29 cellular contexts compared by ENCODE assay signal in the genomic region with DNA sequence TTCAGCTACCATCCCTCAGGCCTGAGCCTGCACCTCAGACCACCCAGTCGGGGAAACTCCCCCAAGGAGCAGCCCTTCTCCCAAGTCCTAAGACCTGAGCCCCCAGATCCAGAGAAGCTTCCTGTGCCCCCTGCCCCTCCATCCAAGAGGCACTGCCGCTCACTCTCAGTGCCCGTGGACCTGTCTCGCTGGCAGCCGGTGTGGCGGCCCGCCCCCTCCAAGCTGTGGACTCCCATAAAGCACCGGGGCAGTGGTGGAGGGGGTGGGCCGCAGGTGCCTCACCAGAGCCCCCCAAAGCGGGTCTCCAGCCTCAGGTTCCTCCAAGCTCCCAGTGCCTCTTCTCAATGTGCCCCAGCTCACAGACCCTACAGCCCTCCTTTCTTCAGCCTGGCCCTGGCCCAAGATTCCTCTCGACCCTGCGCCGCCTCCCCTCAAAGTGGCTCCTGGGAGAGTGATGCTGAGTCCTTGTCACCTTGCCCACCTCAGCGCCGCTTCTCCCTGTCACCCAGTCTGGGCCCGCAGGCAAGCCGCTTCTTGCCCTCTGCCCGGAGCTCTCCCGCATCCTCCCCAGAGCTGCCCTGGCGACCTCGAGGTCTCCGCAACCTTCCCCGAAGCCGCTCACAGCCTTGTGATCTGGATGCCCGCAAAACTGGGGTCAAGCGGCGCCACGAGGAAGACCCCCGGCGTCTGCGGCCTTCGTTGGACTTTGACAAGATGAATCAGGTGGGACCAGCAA. TPM values are rescaled to one million over a fixed set of nuclear protein-coding genes. Genes with fewer than 3 reads are reported as not detected.
"Had no signal": no experiment of that assay in that cellular context is flagged by ENCODE, and none has a peak within 500 bp of the region (broad histone marks: within the 10 kb centered on the region; RNA-seq: fewer than 3 reads in every experiment).

No MANE protein-coding gene starts in this region.

- H3K27me3 Mint-ChIP-seq: activated B cell treated with CpG ODN at 0.5 μM for 24 hours; activated CD4-positive, alpha-beta T cell treated with anti-CD3 and anti-CD28 coated beads, Interleukin-2, amount 10 ng/mL, durations not matched to agents 24 days and 14 days; activated CD8-positive, alpha-beta memory T cell treated with anti-CD3 and anti-CD28 coated beads, Interleukin-2, amount 10 ng/mL, durations not matched to agents 7 days and 5 days; activated naive CD4-positive, alpha-beta T cell treated with anti-CD3 and anti-CD28 coated beads, Interleukin-2, amount 50 U/mL, for 24 hours; activated T-cell treated with anti-CD3 and anti-CD28 coated beads, Interleukin-2, amount 50 U/mL, for 24 hours had no signal

- H3K4me3 Mint-ChIP-seq: activated B cell treated with CpG ODN at 0.5 μM for 24 hours; activated CD4-positive, alpha-beta T cell treated with anti-CD3 and anti-CD28 coated beads, Interleukin-2, amount 10 ng/mL, durations not matched to agents 24 days and 14 days; activated CD8-positive, alpha-beta memory T cell treated with anti-CD3 and anti-CD28 coated beads, Interleukin-2, amount 10 ng/mL, durations not matched to agents 7 days and 5 days; activated naive CD4-positive, alpha-beta T cell treated with anti-CD3 and anti-CD28 coated beads, Interleukin-2, amount 50 U/mL, for 24 hours; activated T-cell treated with anti-CD3 and anti-CD28 coated beads, Interleukin-2, amount 50 U/mL, for 24 hours; activated T-helper 1 cell treated with anti-CD3 and anti-CD28 coated beads, Interleukin-12 subunit alpha, Interleukin-12 subunit beta, Interleukin-2, Interleukin-4 antibody, amounts not matched to agents 30 ng/mL and 10 ng/mL and 1 ng/mL, durations not matched to agents 14 hours and 24 hours and 36 hours had no signal

- H3K9me3 Mint-ChIP-seq: activated B cell treated with CpG ODN at 0.5 μM for 24 hours; activated CD4-positive, alpha-beta T cell treated with anti-CD3 and anti-CD28 coated beads, Interleukin-2, amount 10 ng/mL, durations not matched to agents 24 days and 14 days; activated naive CD4-positive, alpha-beta T cell treated with anti-CD3 and anti-CD28 coated beads, Interleukin-2, amount 50 U/mL, for 24 hours; activated T-cell treated with anti-CD3 and anti-CD28 coated beads, Interleukin-2, amount 50 U/mL, for 24 hours; activated T-helper 1 cell treated with anti-CD3 and anti-CD28 coated beads, Interleukin-12 subunit alpha, Interleukin-12 subunit beta, Interleukin-2, Interleukin-4 antibody, amounts not matched to agents 30 ng/mL and 10 ng/mL and 1 ng/mL, durations not matched to agents 14 hours and 24 hours and 36 hours had no signal

- H3K27me3 ChIP-seq: breast epithelium had no signal

- H3K9me3 ChIP-seq: breast epithelium had no signal

- H3K27ac ChIP-seq: breast epithelium had no signal

- DNase-seq: activated B cell treated with CpG ODN at 0.5 μM for 24 hours; activated CD4-positive, alpha-beta T cell treated with anti-CD3 and anti-CD28 coated beads for 1 hour; activated CD4-positive, alpha-beta T cell treated with anti-CD3 and anti-CD28 coated beads, Interleukin-2, amount 10 ng/mL, durations not matched to agents 24 days and 14 days; activated CD4-positive, alpha-beta T cell treated with anti-CD3 and anti-CD28 coated beads, Interleukin-2, amount 50 U/mL, for 48 hours; activated CD8-positive, alpha-beta memory T cell treated with anti-CD3 and anti-CD28 coated beads, Interleukin-2, amount 10 ng/mL, durations not matched to agents 7 days and 5 days; activated effector memory CD4-positive, alpha-beta T cell treated with Interleukin-2 at 50 U/mL for 16 hours; activated naive CD4-positive, alpha-beta T cell; activated T-cell treated with anti-CD3 and anti-CD28 coated beads, Interleukin-2, amount 50 U/mL, for 24 hours; aorta; central memory CD4-positive, alpha-beta T cell; Kasumi-1; KBM-7; NCI-H1105 treated with DMSO at 0.1 percent for 48 hours; NCI-H1930; NCI-H2107; NCI-H2171 treated with DMSO at 0.1 percent for 48 hours; NCI-H345; NCI-H510A; NCI-H526 treated with DMSO at 0.1 percent for 48 hours; NCI-H82; OCI-M1; RPMI8226; SHP77; T-helper 2 cell; T1000 had no signal

- ATAC-seq: activated CD8-positive, alpha-beta memory T cell treated with anti-CD3 and anti-CD28 coated beads, Interleukin-2, amount 10 ng/mL, durations not matched to agents 7 days and 5 days; Panc1 had no signal

- H3K27ac Mint-ChIP-seq: activated B cell treated with CpG ODN at 0.5 μM for 24 hours; activated CD4-positive, alpha-beta T cell treated with anti-CD3 and anti-CD28 coated beads, Interleukin-2, amount 10 ng/mL, durations not matched to agents 24 days and 14 days; activated CD8-positive, alpha-beta memory T cell treated with anti-CD3 and anti-CD28 coated beads, Interleukin-2, amount 10 ng/mL, durations not matched to agents 7 days and 5 days; activated naive CD4-positive, alpha-beta T cell treated with anti-CD3 and anti-CD28 coated beads, Interleukin-2, amount 50 U/mL, for 24 hours; activated T-cell treated with anti-CD3 and anti-CD28 coated beads, Interleukin-2, amount 50 U/mL, for 24 hours; activated T-helper 1 cell treated with anti-CD3 and anti-CD28 coated beads, Interleukin-12 subunit alpha, Interleukin-12 subunit beta, Interleukin-2, Interleukin-4 antibody, amounts not matched to agents 30 ng/mL and 10 ng/mL and 1 ng/mL, durations not matched to agents 14 hours and 24 hours and 36 hours had no signal

- H3K4me3 ChIP-seq: breast epithelium had no signal

RNA-seq across cellular contexts. Expression of a gene that starts 13.5 kb away (rescaled TPM):
- total RNA-seq: activated B cell treated with CpG ODN at 0.5 μM for 24 hours, aorta had no signal
